ENCODE assay signal across 11 cellular contexts in genomic region chr5:56985941-56986630, GRCh38. TPM values are rescaled to one million over a fixed set of nuclear protein-coding genes. Genes with fewer than 3 reads are reported as not detected.
DNase-seq lines count a peak whose midpoint lies in the region; ATAC-seq, FAIRE-seq and TF ChIP-seq lines count a peak whose summit lies in the region.
"Had no signal": no experiment of that assay in that cellular context is flagged by ENCODE, and none has a peak within 500 bp of the region (broad histone marks: within the 10 kb centered on the region; RNA-seq: fewer than 3 reads in every experiment).

No MANE protein-coding gene starts in this region.

- intact Hi-C loops in activated B cell treated with CpG ODN at 0.5 μM for 24 hours (cut with micrococcal nuclease): loop anchor here (1.0 to 5.0 kb wide), 2 partner anchors 34 to 46 kb away; partner anchors contain the start of gene MIER3
- intact Hi-C loops in CD4-positive, alpha-beta memory T cell (cut with micrococcal nuclease): no loop called here

- H3K27ac Mint-ChIP-seq in activated B cell treated with CpG ODN at 0.5 μM for 24 hours: peak overlapping the region; percentile 54
- no peak overlapping the region for H3K27ac Mint-ChIP-seq in CD4-positive, alpha-beta memory T cell
- no peak overlapping the region for H3K27ac Mint-ChIP-seq in natural killer cell treated with Interleukin-12 subunit alpha and Interleukin-12 subunit beta and Interleukin-15 and Interleukin-18, amount 100 ng/mL, for 72 hours
- H3K27ac Mint-ChIP-seq: CD4-positive, CD25-positive, alpha-beta regulatory T cell; T-helper 1 cell treated with Interleukin-12 subunit alpha and Interleukin-12 subunit beta and Interleukin-4 antibody, amounts not matched to agents 30 μg/mL and 1 μg/mL, for 36 hours had no signal

- ATAC-seq in GM21737 (IDR thresholded peaks at IDR 0.05; ENCODE audit: unreplicated experiment): peak; percentile 60
- peak; percentile 39 for ATAC-seq in HG03520 (IDR thresholded peaks at IDR 0.05; ENCODE audit: unreplicated experiment)
- ATAC-seq in activated B cell treated with CpG ODN at 0.5 μM for 24 hours (ENCODE audit: low read depth): peak; percentile 77
- no peak for ATAC-seq in natural killer cell treated with Interleukin-12 subunit alpha and Interleukin-12 subunit beta and Interleukin-15 and Interleukin-18, amount 100 ng/mL, for 72 hours

- no peaks in the 10 kb centered on the region for H3K9me3 Mint-ChIP-seq in activated B cell treated with CpG ODN at 0.5 μM for 24 hours
- no peaks in the 10 kb centered on the region for H3K9me3 Mint-ChIP-seq in CD4-positive, alpha-beta memory T cell
- no peaks in the 10 kb centered on the region for H3K9me3 Mint-ChIP-seq in natural killer cell treated with Interleukin-12 subunit alpha and Interleukin-12 subunit beta and Interleukin-15 and Interleukin-18, amount 100 ng/mL, for 72 hours
- H3K9me3 Mint-ChIP-seq: T-helper 1 cell treated with Interleukin-12 subunit alpha and Interleukin-12 subunit beta and Interleukin-4 antibody, amounts not matched to agents 30 μg/mL and 1 μg/mL, for 36 hours had no signal

- TF ChIP-seq CTCF in activated B cell treated with CpG ODN at 0.5 μM for 24 hours (IDR thresholded peaks at IDR 0.05): no peak

- H3K4me1 Mint-ChIP-seq in activated B cell treated with CpG ODN at 0.5 μM for 24 hours: peaks cover 15% of the 10 kb centered on the region
- peaks cover 7 to 18% (median 13%) of the 10 kb centered on the region in 4 donors for H3K4me1 Mint-ChIP-seq in CD4-positive, alpha-beta memory T cell
- H3K4me1 Mint-ChIP-seq in natural killer cell treated with Interleukin-12 subunit alpha and Interleukin-12 subunit beta and Interleukin-15 and Interleukin-18, amount 100 ng/mL, for 72 hours (ENCODE audit: low read depth in 2 of 2): peaks cover 3 to 10% of the 10 kb centered on the region in 2 donors

- H3K27me3 Mint-ChIP-seq in activated B cell treated with CpG ODN at 0.5 μM for 24 hours: no peaks in the 10 kb centered on the region
- H3K27me3 Mint-ChIP-seq in CD4-positive, alpha-beta memory T cell: no peaks in the 10 kb centered on the region
- H3K27me3 Mint-ChIP-seq in natural killer cell treated with Interleukin-12 subunit alpha and Interleukin-12 subunit beta and Interleukin-15 and Interleukin-18, amount 100 ng/mL, for 72 hours: peaks cover 8 to 9% of the 10 kb centered on the region in 2 donors

- no peaks in the 10 kb centered on the region for H3K36me3 Mint-ChIP-seq in activated B cell treated with CpG ODN at 0.5 μM for 24 hours (ENCODE audit: low read depth)
- no peaks in the 10 kb centered on the region for H3K36me3 Mint-ChIP-seq in CD4-positive, alpha-beta memory T cell
- H3K36me3 Mint-ChIP-seq in natural killer cell treated with Interleukin-12 subunit alpha and Interleukin-12 subunit beta and Interleukin-15 and Interleukin-18, amount 100 ng/mL, for 72 hours: no peaks in the 10 kb centered on the region
- H3K36me3 Mint-ChIP-seq: CD4-positive, CD25-positive, alpha-beta regulatory T cell had no signal

- no peaks in the 10 kb centered on the region for H3K9me3 ChIP-seq in MG63
- no peaks in the 10 kb centered on the region for H3K9me3 ChIP-seq in CD4-positive, alpha-beta memory T cell (ENCODE audit: control insufficient read depth in 1 of 2, low read length in 2 of 2)

- H3K4me3 Mint-ChIP-seq in activated B cell treated with CpG ODN at 0.5 μM for 24 hours: peak overlapping the region; percentile 2
- no peak overlapping the region for H3K4me3 Mint-ChIP-seq in CD4-positive, alpha-beta memory T cell
- H3K4me3 Mint-ChIP-seq in natural killer cell treated with Interleukin-12 subunit alpha and Interleukin-12 subunit beta and Interleukin-15 and Interleukin-18, amount 100 ng/mL, for 72 hours: no peak overlapping the region
- H3K4me3 Mint-ChIP-seq: CD4-positive, CD25-positive, alpha-beta regulatory T cell; T-helper 1 cell treated with Interleukin-12 subunit alpha and Interleukin-12 subunit beta and Interleukin-4 antibody, amounts not matched to agents 30 μg/mL and 1 μg/mL, for 36 hours had no signal

- H3K4me3 ChIP-seq in MG63: no peak overlapping the region
- H3K4me3 ChIP-seq in CD4-positive, alpha-beta memory T cell (ENCODE audit: low read length in 2 of 2): no peak overlapping the region

- DNase-seq in GM18507 (ENCODE audit: extremely low spot score, insufficient read length, low read depth): no peak
- no peak for DNase-seq in activated B cell treated with CpG ODN at 0.5 μM for 24 hours
- DNase-seq in DMS 273 treated with DMSO at 0.1 percent for 48 hours (lab: John Stamatoyannopoulos, UW): no peak
- DNase-seq in MG63: no peak
- no peak for DNase-seq in CD4-positive, alpha-beta memory T cell
- DNase-seq in natural killer cell treated with Interleukin-12 subunit alpha and Interleukin-12 subunit beta and Interleukin-15 and Interleukin-18, amount 100 ng/mL, for 72 hours (ENCODE audit: low spot score): no peak
- DNase-seq: activated T-cell treated with anti-CD3 and anti-CD28 coated beads for 4 hours; CD4-positive, CD25-positive, alpha-beta regulatory T cell had no signal

- FAIRE-seq in GM18507 (lab: Jason Lieb, UNC): peak; percentile 62

- H3K4me1 ChIP-seq in CD4-positive, alpha-beta memory T cell (ENCODE audit: insufficient read depth, low read length): peaks cover 13% of the 10 kb centered on the region

- H3K36me3 ChIP-seq in MG63: no peaks in the 10 kb centered on the region
- H3K36me3 ChIP-seq in CD4-positive, alpha-beta memory T cell (ENCODE audit: insufficient read depth, low read length): no peaks in the 10 kb centered on the region

- POLR2A ChIA-PET in activated B cell treated with CpG ODN at 0.5 μM for 24 hours (lab: Charles Lee): interaction anchor here (0.7 to 2.2 kb wide), 2 partner anchors 26 to 35 kb away, joined by 3 to 6 read pairs; no protein-coding TSS in a partner anchor
- POLR2A ChIA-PET in CD4-positive, alpha-beta memory T cell (lab: Charles Lee; ENCODE audit: partially characterized antibody): no interaction called here

- no peak overlapping the region for H3K27ac ChIP-seq in CD4-positive, alpha-beta memory T cell (ENCODE audit: low read depth, low read length)

- CTCF ChIA-PET in activated B cell treated with CpG ODN at 0.5 μM for 24 hours (lab: Charles Lee): interaction anchor here (1.0 to 1.9 kb wide), 2 partner anchors 10 to 237 kb away, joined by 3 to 5 read pairs; no protein-coding TSS in a partner anchor
- CTCF ChIA-PET in CD4-positive, alpha-beta memory T cell (lab: Charles Lee; ENCODE audit: partially characterized antibody): interaction anchor here (1.7 kb wide), 1 partner anchor 10 kb away, joined by 8 read pairs; no protein-coding TSS in a partner anchor

- H3K27me3 ChIP-seq in MG63: peaks cover 2% of the 10 kb centered on the region; the same call in 1 of the 2 replicates
- H3K27me3 ChIP-seq in CD4-positive, alpha-beta memory T cell (ENCODE audit: insufficient read depth, low read length): no peaks in the 10 kb centered on the region

RNA-seq across cellular contexts. Expression of gene MIER3, which starts 34.2 kb away (rescaled TPM):
- 22.2 and 23.5 TPM in 2 replicates for total RNA-seq in activated B cell treated with CpG ODN at 0.5 μM for 24 hours
- 7.7 and 82.5 TPM in 2 replicates for total RNA-seq in MG63 (2014; rRNA removed; shearing (Covaris generic); ENCODE audit: low replicate concordance)
- total RNA-seq in CD4-positive, alpha-beta memory T cell: 10 to 100 TPM; 27.8 to 32.8 TPM
- 1 to 10 TPM; 5.5 to 7.9 TPM for polyA plus RNA-seq in CD4-positive, alpha-beta memory T cell
- 10 to 100 TPM; 21.0 to 28.7 TPM for total RNA-seq in natural killer cell treated with Interleukin-12 subunit alpha and Interleukin-12 subunit beta and Interleukin-15 and Interleukin-18, amount 100 ng/mL, for 72 hours

Comparison
In these comparisons a context has a peak if more than half of its experiments do, and no peak if none do; other contexts are left out.
1. ATAC-seq: peak in GM21737 (single experiment), HG03520 (single experiment) and activated B cell treated with CpG ODN at 0.5 μM for 24 hours (single experiment); none in natural killer cell treated with Interleukin-12 subunit alpha and Interleukin-12 subunit beta and Interleukin-15 and Interleukin-18, amount 100 ng/mL, for 72 hours (0 of 2).